ENCODE assay signal across 16 cellular contexts in the genomic region with DNA sequence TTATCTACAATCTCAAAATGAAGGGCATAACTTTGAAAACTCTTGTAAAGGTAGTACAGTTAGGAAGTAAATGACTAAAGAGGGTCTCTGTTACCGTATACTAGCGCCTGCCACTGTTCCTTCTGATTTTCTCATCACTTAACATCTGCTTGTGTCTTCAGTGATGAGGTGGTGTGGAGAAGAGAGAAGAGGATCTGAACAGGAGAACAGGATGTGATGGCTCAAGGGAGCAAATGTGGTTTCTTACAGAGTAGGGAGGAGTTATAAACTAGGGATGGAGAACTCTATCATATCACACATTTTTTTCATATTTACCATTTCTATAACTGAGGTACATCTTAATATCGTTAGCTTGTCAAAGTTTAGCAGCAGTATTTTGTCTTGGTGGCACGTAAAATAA. TPM values are rescaled to one million over a fixed set of nuclear protein-coding genes. Genes with fewer than 3 reads are reported as not detected.
DNase-seq lines count a peak whose midpoint lies in the region; ATAC-seq, FAIRE-seq and TF ChIP-seq lines count a peak whose summit lies in the region.
"Had no signal": no experiment of that assay in that cellular context is flagged by ENCODE, and none has a peak within 500 bp of the region (broad histone marks: within the 10 kb centered on the region; RNA-seq: fewer than 3 reads in every experiment).

No MANE protein-coding gene starts in this region.

- TF ChIP-seq CTCF in AG10803 (conservative IDR thresholded peaks at IDR 0.05; ENCODE audit: low read length) (no peak), DND-41 (IDR thresholded peaks at IDR 0.05; ENCODE audit: borderline replicate concordance, extremely low read depth, low read length, poor library complexity, severe bottlenecking) (no peak), Loucy (conservative IDR thresholded peaks at IDR 0.05; ENCODE audit: low read length) (no peak), astrocyte (IDR thresholded peaks at IDR 0.05; ENCODE audit: insufficient read depth, low read depth, low read length) (no peak), GM10266 (IDR thresholded peaks at IDR 0.05; ENCODE audit: control insufficient read depth, insufficient read depth, low read depth, missing control alignments) (no peak)

- no peaks in the 10 kb centered on the region for H3K9me3 ChIP-seq in DND-41 (ENCODE audit: insufficient read depth, low read length, severe bottlenecking)
- no peaks in the 10 kb centered on the region for H3K9me3 ChIP-seq in Loucy (ENCODE audit: insufficient read depth, low read depth, low read length)
- H3K9me3 ChIP-seq in astrocyte (ENCODE audit: insufficient read depth, low read depth, low read length) = no peaks in the 10 kb centered on the region

- H3K4me2 ChIP-seq in DND-41 (ENCODE audit: insufficient read depth, low read length) = no peak overlapping the region
- H3K4me2 ChIP-seq in Loucy (ENCODE audit: low read depth, low read length, poor library complexity, severe bottlenecking) = peak overlapping the region; percentile 26
- peak overlapping the region; percentile 27 for H3K4me2 ChIP-seq in astrocyte (ENCODE audit: low read length)

- H3K4me1 ChIP-seq in DND-41 (ENCODE audit: insufficient read depth, low read length) (peaks cover 5% of the 10 kb centered on the region), Loucy (ENCODE audit: insufficient read depth, low read length, poor library complexity, severe bottlenecking) (peaks cover 13% of the 10 kb centered on the region), astrocyte (ENCODE audit: insufficient read depth, low read length) (peaks cover 22% of the 10 kb centered on the region)

- H3F3A ChIP-seq in Loucy (ENCODE audit: low read depth) = no peaks in the 10 kb centered on the region

- H4K20me1 ChIP-seq in DND-41 (ENCODE audit: insufficient read depth, low read length) (no peaks in the 10 kb centered on the region), Loucy (ENCODE audit: insufficient read depth, low read length, poor library complexity, severe bottlenecking) (no peaks in the 10 kb centered on the region), astrocyte (ENCODE audit: insufficient read depth, low read length) (no peaks in the 10 kb centered on the region)

- H3K9me3 Mint-ChIP-seq in astrocyte (ENCODE audit: unreplicated experiment) = no peaks in the 10 kb centered on the region
- H3K9me3 Mint-ChIP-seq: CD4-positive, CD25-positive, alpha-beta regulatory T cell; T-cell had no signal

- H3K4me3 ChIP-seq in AG10803 (ENCODE audit: low read length) = no peak overlapping the region
- H3K4me3 ChIP-seq in DND-41 (ENCODE audit: low read depth in 1 of 2, low read length in 2 of 2) = no peak overlapping the region
- H3K4me3 ChIP-seq in Loucy (ENCODE audit: low read length, poor library complexity, severe bottlenecking) = no peak overlapping the region
- H3K4me3 ChIP-seq in astrocyte (ENCODE audit: insufficient read depth, low read depth, low read length) = no peak overlapping the region
- H3K4me3 ChIP-seq: GM12878 had no signal

- peaks cover 9% of the 10 kb centered on the region for H3K36me3 Mint-ChIP-seq in astrocyte (ENCODE audit: low read depth, unreplicated experiment)

- H3K79me2 ChIP-seq in DND-41 (ENCODE audit: insufficient read depth, low read length) (no peaks in the 10 kb centered on the region), Loucy (ENCODE audit: insufficient read depth, low read length) (no peaks in the 10 kb centered on the region; the same call in 1 of the 2 replicates), astrocyte (ENCODE audit: insufficient read depth, low read length) (peaks cover 34% of the 10 kb centered on the region)

- no peaks in the 10 kb centered on the region for H3K27me3 ChIP-seq in DND-41 (ENCODE audit: insufficient read depth, low read length, poor library complexity)
- H3K27me3 ChIP-seq in Loucy (ENCODE audit: insufficient read depth, low read length, poor library complexity, severe bottlenecking) = no peaks in the 10 kb centered on the region
- no peaks in the 10 kb centered on the region for H3K27me3 ChIP-seq in astrocyte (ENCODE audit: insufficient read depth, low read length)

- H3K27ac Mint-ChIP-seq in astrocyte (ENCODE audit: unreplicated experiment) = peak overlapping the region; percentile 77
- H3K27ac Mint-ChIP-seq: CD4-positive, CD25-positive, alpha-beta regulatory T cell; T-cell had no signal

- ATAC-seq in DND-41 (ENCODE audit: insufficient read depth, low read depth) (peak; percentile 84), HG03095 (IDR thresholded peaks at IDR 0.05; ENCODE audit: unreplicated experiment) (no peak)
- ATAC-seq: GM12878, T-cell had no signal

- DNase-seq in AG10803 (ENCODE audit: low read depth) (peak; percentile 23), DND-41 (no peak), astrocyte (ENCODE audit: low read depth) (no peak), cerebellar cortex (ENCODE audit: low spot score) (no peak), DMS 273 (lab: John Stamatoyannopoulos, UW; ENCODE audit: unreplicated experiment) (no peak), GM10266 (ENCODE audit: extremely low spot score) (no peak)
- DNase-seq: CD4-positive, CD25-positive, alpha-beta regulatory T cell; NCI-H1436 treated with DMSO at 0.1 percent for 48 hours; NCI-H2081; NCI-H524; T-cell had no signal

- H3K36me3 ChIP-seq in DND-41 (ENCODE audit: insufficient read depth, low read length) = no peaks in the 10 kb centered on the region
- peaks cover 4% of the 10 kb centered on the region; the same call in 1 of the 2 replicates for H3K36me3 ChIP-seq in Loucy (ENCODE audit: insufficient read depth, low read length)
- H3K36me3 ChIP-seq in astrocyte (ENCODE audit: insufficient read depth, low read length) = no peaks in the 10 kb centered on the region

- H3K27ac ChIP-seq in DND-41 (ENCODE audit: low read length) = no peak overlapping the region
- no peak overlapping the region for H3K27ac ChIP-seq in astrocyte (ENCODE audit: low read depth, low read length)

- no peak for FAIRE-seq in astrocyte (lab: Jason Lieb, UNC)
- FAIRE-seq: GM12878 had no signal

- H3K9me2 ChIP-seq in Loucy (replicated peaks; ENCODE audit: low read depth, low read length) = no peaks in the 10 kb centered on the region

- no peak overlapping the region for H2AFZ ChIP-seq in DND-41 (ENCODE audit: low read depth, low read length)
- no peak overlapping the region for H2AFZ ChIP-seq in Loucy (ENCODE audit: low read length)
- H2AFZ ChIP-seq in astrocyte (ENCODE audit: low read depth, low read length) = no peak overlapping the region

- peaks cover 49% of the 10 kb centered on the region for H3K4me1 Mint-ChIP-seq in astrocyte (ENCODE audit: low read depth, unreplicated experiment)

- H3K27me3 Mint-ChIP-seq in astrocyte (ENCODE audit: low read depth, unreplicated experiment) = no peaks in the 10 kb centered on the region
- H3K27me3 Mint-ChIP-seq: CD4-positive, CD25-positive, alpha-beta regulatory T cell; T-cell had no signal

- H3K4me3 Mint-ChIP-seq in astrocyte (ENCODE audit: unreplicated experiment) = no peak overlapping the region
- H3K4me3 Mint-ChIP-seq: CD4-positive, CD25-positive, alpha-beta regulatory T cell; T-cell had no signal

- no peak overlapping the region for H3K9ac ChIP-seq in DND-41 (ENCODE audit: low read depth, low read length)
- H3K9ac ChIP-seq in Loucy (ENCODE audit: low read depth, low read length, poor library complexity, severe bottlenecking) = no peak overlapping the region
- no peak overlapping the region for H3K9ac ChIP-seq in astrocyte (ENCODE audit: low read length)

RNA-seq across cellular contexts. Expression of a gene that starts 1.1 kb away (rescaled TPM):
- total RNA-seq in astrocyte = 0.41 and 0.64 TPM in 2 replicates
- total RNA-seq: CD4-positive, CD25-positive, alpha-beta regulatory T cell; G401; GM12878; H4; T-cell had no signal
